30 cellular contexts compared by ENCODE assay signal in genomic region chr1:24606296-24606605, GRCh38. TPM values are rescaled to one million over a fixed set of nuclear protein-coding genes. Genes with fewer than 3 reads are reported as not detected.
"Had no signal": no experiment of that assay in that cellular context is flagged by ENCODE, and none has a peak within 500 bp of the region (broad histone marks: within the 10 kb centered on the region; RNA-seq: fewer than 3 reads in every experiment).

No MANE protein-coding gene starts in this region.

- H3K36me3 ChIP-seq: esophagus squamous epithelium, gastrocnemius medialis, heart right ventricle, lower lobe of right lung had no signal

- FAIRE-seq: colon, endometrium, islet of Langerhans, keratinocyte had no signal

- H3K27me3 ChIP-seq: dorsolateral prefrontal cortex, gastrocnemius medialis had no signal

- H3K9me3 ChIP-seq: esophagus squamous epithelium, gastrocnemius medialis, heart right ventricle, lower lobe of right lung, mucosa of descending colon had no signal

- H3K4me3 ChIP-seq: coronary artery, dorsolateral prefrontal cortex, esophagus squamous epithelium, gastrocnemius medialis, heart right ventricle, lower lobe of right lung, mucosa of descending colon had no signal

- H3K4me3 Mint-ChIP-seq: mesothelial cell of epicardium had no signal

- H3K36me3 Mint-ChIP-seq: mesothelial cell of epicardium had no signal

- DNase-seq: dermis blood vessel endothelial cell; dorsolateral prefrontal cortex; effector CD4-positive, alpha-beta T cell; effector memory CD4-positive, alpha-beta T cell; erythroblast; esophagus squamous epithelium; foreskin fibroblast; foreskin melanocyte; gastrocnemius medialis; glutamatergic neuron; head of caudate nucleus; heart right ventricle; hippocampal formation; left cardiac atrium; left ventricle myocardium superior; lower lobe of right lung; mesenchymal stem cell; mucosa of descending colon had no signal

- H3K4me1 ChIP-seq: gastrocnemius medialis, heart right ventricle, lower lobe of right lung had no signal

- ATAC-seq: esophagus mucosa, gastrocnemius medialis, heart right ventricle, left cardiac atrium, left ventricle myocardium superior, lower lobe of right lung, mucosa of descending colon had no signal

- H3K27ac Mint-ChIP-seq: mesothelial cell of epicardium had no signal

- H3K4me1 Mint-ChIP-seq: mesothelial cell of epicardium had no signal

- H3K9me3 Mint-ChIP-seq: mesothelial cell of epicardium had no signal

- H3K27ac ChIP-seq: coronary artery, dorsolateral prefrontal cortex, epithelial cell of prostate, esophagus squamous epithelium, gastrocnemius medialis, heart right ventricle, lower lobe of right lung had no signal

RNA-seq across cellular contexts. Expression of gene NCMAP, which starts 50.4 kb away (rescaled TPM):
- total RNA-seq: dermis blood vessel endothelial cell, glomerular endothelial cell, lung microvascular endothelial cell, mesenteric fat pad, myocyte had no signal
